Comparison of ENCODE assay signal across 19 cellular contexts in the genomic region with DNA sequence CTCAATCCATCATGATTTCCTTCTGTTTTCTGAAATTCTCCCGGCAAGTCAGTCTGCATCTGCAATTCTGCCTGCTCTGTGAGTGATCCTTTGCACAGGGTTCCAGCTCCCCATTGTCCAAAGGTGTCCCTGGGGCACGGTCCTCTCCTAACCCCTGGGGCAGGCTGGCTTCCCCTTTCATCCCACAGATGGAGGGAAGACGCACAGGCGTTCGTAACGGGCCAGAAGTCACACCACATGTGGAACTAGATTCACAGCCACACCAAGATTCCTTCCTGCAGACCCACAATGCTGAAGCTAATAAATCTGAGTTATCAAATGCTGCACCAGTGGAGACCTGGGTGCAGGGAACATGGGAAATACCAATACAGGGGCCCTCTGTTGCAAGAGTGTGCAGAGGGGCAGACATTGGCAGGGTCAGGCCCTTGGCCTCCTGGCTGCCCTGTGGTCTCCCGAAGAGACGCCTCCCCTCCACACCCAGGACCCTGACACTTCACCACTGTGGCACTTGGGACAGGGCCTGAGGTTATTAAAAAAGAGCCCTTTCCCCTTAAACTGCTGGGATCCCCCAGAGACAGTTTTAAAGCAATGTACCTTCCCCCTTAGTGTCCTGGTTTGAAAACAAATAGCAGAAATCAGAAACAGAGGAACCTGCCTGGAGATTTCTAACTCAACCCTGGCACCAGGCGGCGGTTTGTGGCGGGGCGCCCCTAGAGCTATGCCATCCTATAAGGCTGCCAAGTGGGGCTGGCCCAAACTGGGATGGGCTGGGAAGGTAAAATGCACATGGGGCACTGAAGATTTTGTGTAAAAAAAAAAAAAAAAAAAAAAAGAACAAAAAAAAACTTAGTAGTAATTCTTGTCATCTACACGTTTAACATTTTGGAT. TPM values are rescaled to one million over a fixed set of nuclear protein-coding genes. Genes with fewer than 3 reads are reported as not detected.
DNase-seq lines count a peak whose midpoint lies in the region; ATAC-seq and TF ChIP-seq lines count a peak whose summit lies in the region.
"Had no signal": no experiment of that assay in that cellular context is flagged by ENCODE, and none has a peak within 500 bp of the region (broad histone marks: within the 10 kb centered on the region; RNA-seq: fewer than 3 reads in every experiment).

No MANE protein-coding gene starts in this region.

- H3K4me1 ChIP-seq in left ventricle myocardium inferior, result peaks cover 28% of the 10 kb centered on the region
- peaks cover 4% of the 10 kb centered on the region for H3K4me1 ChIP-seq in CD4-positive, alpha-beta memory T cell (ENCODE audit: insufficient read depth, low read length)
- H3K4me1 ChIP-seq: breast epithelium had no signal

- H3K27ac Mint-ChIP-seq in CD4-positive, alpha-beta memory T cell, result no peak overlapping the region
- H3K27ac Mint-ChIP-seq: stimulated activated naive B cell treated with anti-CD40 and anti-IgM and Interleukin-4, amounts not matched to agents 10 μg/mL and 1 μg/mL and 100 μg/mL, for 72 hours had no signal

- CTCF ChIA-PET in CD4-positive, alpha-beta memory T cell (lab: Charles Lee; ENCODE audit: partially characterized antibody), result no interaction called here

- no peak for ATAC-seq in Right ventricle myocardium superior (ENCODE audit: poor library complexity)
- ATAC-seq: gastroesophageal sphincter; stimulated activated naive B cell treated with anti-CD40 and anti-IgM and Interleukin-4, amounts not matched to agents 10 μg/mL and 1 μg/mL and 100 μg/mL, for 72 hours had no signal

- H3K27me3 ChIP-seq in left ventricle myocardium inferior (ENCODE audit: low read depth), result no peaks in the 10 kb centered on the region
- no peaks in the 10 kb centered on the region for H3K27me3 ChIP-seq in CD4-positive, alpha-beta memory T cell (ENCODE audit: insufficient read depth, low read length)
- H3K27me3 ChIP-seq: breast epithelium, gastroesophageal sphincter had no signal

- POLR2A ChIA-PET in CD4-positive, alpha-beta memory T cell (lab: Charles Lee; ENCODE audit: partially characterized antibody), result no interaction called here

- H3K4me1 Mint-ChIP-seq in CD4-positive, alpha-beta memory T cell, result peaks cover 6 to 14% (median 11%) of the 10 kb centered on the region in 4 donors

- peaks cover 13 to 14% of the 10 kb centered on the region in 2 donors for H3K27me3 Mint-ChIP-seq in CD4-positive, alpha-beta memory T cell
- H3K27me3 Mint-ChIP-seq: stimulated activated naive B cell treated with anti-CD40 and anti-IgM and Interleukin-4, amounts not matched to agents 10 μg/mL and 1 μg/mL and 100 μg/mL, for 72 hours had no signal

- intact Hi-C loops in Right ventricle myocardium superior (cut with DNase I) (no loop called here), left ventricle myocardium inferior (cut with micrococcal nuclease) (no loop called here)
- intact Hi-C loops in CD4-positive, alpha-beta memory T cell (cut with micrococcal nuclease), result no loop called here

- H3K27ac ChIP-seq in left ventricle myocardium inferior (replicated peaks) (no peak overlapping the region), coronary artery (no peak overlapping the region)
- H3K27ac ChIP-seq in CD4-positive, alpha-beta memory T cell (ENCODE audit: low read depth, low read length), result no peak overlapping the region
- H3K27ac ChIP-seq: breast epithelium, C4-2B, epithelial cell of prostate, tibial artery had no signal

- no peak for TF ChIP-seq CTCF in left ventricle myocardium inferior (IDR thresholded peaks at IDR 0.05; ENCODE audit: borderline replicate concordance)
- TF ChIP-seq CTCF in coronary artery (IDR thresholded peaks at IDR 0.05), result no peak

- H3K36me3 ChIP-seq in left ventricle myocardium inferior, result no peaks in the 10 kb centered on the region
- H3K36me3 ChIP-seq in CD4-positive, alpha-beta memory T cell (ENCODE audit: insufficient read depth, low read length), result no peaks in the 10 kb centered on the region
- H3K36me3 ChIP-seq: breast epithelium, gastroesophageal sphincter, tibial artery had no signal

- H3K9me3 ChIP-seq in left ventricle myocardium inferior (replicated peaks), result no peaks in the 10 kb centered on the region
- H3K9me3 ChIP-seq in CD4-positive, alpha-beta memory T cell (ENCODE audit: control insufficient read depth in 1 of 2, low read length in 2 of 2), result no peaks in the 10 kb centered on the region
- H3K9me3 ChIP-seq: breast epithelium, gastroesophageal sphincter, tibial artery had no signal

- DNase-seq in Right ventricle myocardium superior (peak; percentile 43), left ventricle myocardium inferior (no peak), coronary artery (ENCODE audit: low spot score) (peak; percentile 60), mesenteric fat pad (ENCODE audit: low spot score) (peak; percentile 83), NCI-H2196 treated with DMSO at 0.1 percent for 48 hours (lab: John Stamatoyannopoulos, UW; ENCODE audit: unreplicated experiment) (no peak), DMS153 (lab: John Stamatoyannopoulos, UW) (no peak)
- DNase-seq in activated CD4-positive, alpha-beta T cell treated with anti-CD3 and anti-CD28 coated beads, Interleukin-2, amount 50 U/mL, for 4 hours, result no peak
- no peak for DNase-seq in CD4-positive, alpha-beta memory T cell
- DNase-seq: activated CD4-positive, alpha-beta T cell treated with anti-CD3 and anti-CD28 coated beads for 4 hours; GDM1; GOT3; NCI-H1694; NCI-H82; stimulated activated naive B cell treated with anti-CD40 and anti-IgM and Interleukin-4, amounts not matched to agents 10 μg/mL and 1 μg/mL and 100 μg/mL, for 72 hours had no signal

- H3K9me3 Mint-ChIP-seq in CD4-positive, alpha-beta memory T cell, result no peaks in the 10 kb centered on the region
- H3K9me3 Mint-ChIP-seq: stimulated activated naive B cell treated with anti-CD40 and anti-IgM and Interleukin-4, amounts not matched to agents 10 μg/mL and 1 μg/mL and 100 μg/mL, for 72 hours had no signal

- H3K4me3 ChIP-seq in left ventricle myocardium inferior (no peak overlapping the region), coronary artery (no peak overlapping the region)
- no peak overlapping the region for H3K4me3 ChIP-seq in CD4-positive, alpha-beta memory T cell (ENCODE audit: low read length in 2 of 2)
- H3K4me3 ChIP-seq: breast epithelium, gastroesophageal sphincter, tibial artery had no signal

- no peaks in the 10 kb centered on the region for H3K36me3 Mint-ChIP-seq in CD4-positive, alpha-beta memory T cell

- no peak overlapping the region for H3K4me3 Mint-ChIP-seq in CD4-positive, alpha-beta memory T cell
- H3K4me3 Mint-ChIP-seq: stimulated activated naive B cell treated with anti-CD40 and anti-IgM and Interleukin-4, amounts not matched to agents 10 μg/mL and 1 μg/mL and 100 μg/mL, for 72 hours had no signal

RNA-seq across cellular contexts. Expression of a gene that starts 15.4 kb away (rescaled TPM):
- total RNA-seq in Right ventricle myocardium superior, result 12.6 TPM
- total RNA-seq in left ventricle myocardium inferior, result 11.5 TPM
- total RNA-seq in mesenteric fat pad, result 20.3 TPM
- 1 to 10 TPM; 7.7 to 9.9 TPM for total RNA-seq in CD4-positive, alpha-beta memory T cell
- polyA plus RNA-seq in CD4-positive, alpha-beta memory T cell, result 1 to 10 TPM in 1 of 2 donors, under 1 TPM in 1; 0.25 to 2.2 TPM

Comparison
In these comparisons a context has a peak if more than half of its experiments do, and no peak if none do; other contexts are left out.
1. DNase-seq: peak in Right ventricle myocardium superior (single experiment), coronary artery (single experiment) and mesenteric fat pad (single experiment); none in left ventricle myocardium inferior (single experiment), NCI-H2196 treated with DMSO at 0.1 percent for 48 hours (single experiment), DMS153 (single experiment), activated CD4-positive, alpha-beta T cell treated with anti-CD3 and anti-CD28 coated beads, Interleukin-2, amount 50 U/mL, for 4 hours (0 of 2) and CD4-positive, alpha-beta memory T cell (0 of 5).